Comparison of ENCODE assay signal across 8 cellular contexts in genomic region chr5:112691758-112692157, GRCh38. TPM values are rescaled to one million over a fixed set of nuclear protein-coding genes. Genes with fewer than 3 reads are reported as not detected.
DNase-seq lines count a peak whose midpoint lies in the region; ATAC-seq and TF ChIP-seq lines count a peak whose summit lies in the region.

No MANE protein-coding gene starts in this region.

- TF ChIP-seq POLR2A in spleen (IDR thresholded peaks at IDR 0.05): no peak

- no peaks in the 10 kb centered on the region for H3K9me3 ChIP-seq in spleen

- H3K9me3 Mint-ChIP-seq in activated naive CD8-positive, alpha-beta T cell treated with anti-CD3 and anti-CD28 coated beads, Interleukin-2, amount 50 U/mL, for 24 hours: peaks cover 3% of the 10 kb centered on the region
- H3K9me3 Mint-ChIP-seq in activated naive CD8-positive, alpha-beta T cell treated with anti-CD3 and anti-CD28 coated beads for 36 hours: no peaks in the 10 kb centered on the region
- no peaks in the 10 kb centered on the region for H3K9me3 Mint-ChIP-seq in chondrocyte (ENCODE audit: low read depth)

- peak; percentile 40 for ATAC-seq in activated naive CD8-positive, alpha-beta T cell treated with anti-CD3 and anti-CD28 coated beads, Interleukin-2, amount 50 U/mL, for 24 hours
- no peak for ATAC-seq in GM21737 (IDR thresholded peaks at IDR 0.05; ENCODE audit: unreplicated experiment)

- peak; percentile 10 for DNase-seq in activated naive CD8-positive, alpha-beta T cell treated with anti-CD3 and anti-CD28 coated beads, Interleukin-2, amount 50 U/mL, for 24 hours
- DNase-seq in activated naive CD8-positive, alpha-beta T cell treated with anti-CD3 and anti-CD28 coated beads for 36 hours: no peak
- DNase-seq in NAMALWA (ENCODE audit: low spot score): peak; percentile 85
- no peak for DNase-seq in chondrocyte (ENCODE audit: low spot score)
- DNase-seq in spleen: no peak
- DNase-seq in NCI-H524 (lab: John Stamatoyannopoulos, UW): no peak
- no peak for DNase-seq in GM19238 (ENCODE audit: insufficient read length, low spot score)

- intact Hi-C loops in spleen (cut with DNase I; ENCODE audit: low total_unique reads): no loop called here

- no peak overlapping the region for H3K27ac Mint-ChIP-seq in activated naive CD8-positive, alpha-beta T cell treated with anti-CD3 and anti-CD28 coated beads, Interleukin-2, amount 50 U/mL, for 24 hours
- no peak overlapping the region for H3K27ac Mint-ChIP-seq in activated naive CD8-positive, alpha-beta T cell treated with anti-CD3 and anti-CD28 coated beads for 36 hours
- H3K27ac Mint-ChIP-seq in chondrocyte (ENCODE audit: unreplicated experiment): no peak overlapping the region

- TF ChIP-seq CTCF in chondrocyte (IDR thresholded peaks at IDR 0.05): peak; percentile 42
- peak in 6 of 11 experiments; percentile 11 to 29 (median 16) for TF ChIP-seq CTCF in spleen (IDR thresholded peaks at IDR 0.05 in 8 of 11, conservative IDR thresholded peaks at IDR 0.05 in 3 of 11)

- H3K36me3 Mint-ChIP-seq in activated naive CD8-positive, alpha-beta T cell treated with anti-CD3 and anti-CD28 coated beads, Interleukin-2, amount 50 U/mL, for 24 hours (ENCODE audit: low read depth): no peaks in the 10 kb centered on the region
- no peaks in the 10 kb centered on the region for H3K36me3 Mint-ChIP-seq in activated naive CD8-positive, alpha-beta T cell treated with anti-CD3 and anti-CD28 coated beads for 36 hours
- no peaks in the 10 kb centered on the region for H3K36me3 Mint-ChIP-seq in chondrocyte (ENCODE audit: low read depth)

- H3K4me3 ChIP-seq in spleen: no peak overlapping the region

- 62 to 84% (median 71%) methylated on average over 3 of the region's 3 CpGs for WGBS in spleen, 5 donors

- H3K27me3 ChIP-seq in spleen (replicated peaks in 1 of 7): no peaks in the 10 kb centered on the region

- peaks cover 21% of the 10 kb centered on the region for H3K27me3 Mint-ChIP-seq in activated naive CD8-positive, alpha-beta T cell treated with anti-CD3 and anti-CD28 coated beads, Interleukin-2, amount 50 U/mL, for 24 hours
- H3K27me3 Mint-ChIP-seq in activated naive CD8-positive, alpha-beta T cell treated with anti-CD3 and anti-CD28 coated beads for 36 hours: peaks cover 43% of the 10 kb centered on the region
- peaks cover 2% of the 10 kb centered on the region for H3K27me3 Mint-ChIP-seq in chondrocyte (ENCODE audit: low read depth)

- H3K27ac ChIP-seq in spleen: no peak overlapping the region

- H3K36me3 ChIP-seq in spleen: no peaks in the 10 kb centered on the region

- H3K4me1 Mint-ChIP-seq in activated naive CD8-positive, alpha-beta T cell treated with anti-CD3 and anti-CD28 coated beads, Interleukin-2, amount 50 U/mL, for 24 hours: no peaks in the 10 kb centered on the region
- H3K4me1 Mint-ChIP-seq in activated naive CD8-positive, alpha-beta T cell treated with anti-CD3 and anti-CD28 coated beads for 36 hours: no peaks in the 10 kb centered on the region
- H3K4me1 Mint-ChIP-seq in chondrocyte (ENCODE audit: low read depth): peaks cover 10% of the 10 kb centered on the region

- no peaks in the 10 kb centered on the region for H3K4me1 ChIP-seq in spleen

- no peak overlapping the region for H3K4me3 Mint-ChIP-seq in activated naive CD8-positive, alpha-beta T cell treated with anti-CD3 and anti-CD28 coated beads, Interleukin-2, amount 50 U/mL, for 24 hours
- H3K4me3 Mint-ChIP-seq in activated naive CD8-positive, alpha-beta T cell treated with anti-CD3 and anti-CD28 coated beads for 36 hours: no peak overlapping the region
- no peak overlapping the region for H3K4me3 Mint-ChIP-seq in chondrocyte (ENCODE audit: unreplicated experiment)

RNA-seq across cellular contexts. Expression of gene APC, which starts 45.9 kb away (rescaled TPM):
- total RNA-seq in activated naive CD8-positive, alpha-beta T cell treated with anti-CD3 and anti-CD28 coated beads for 36 hours: 10 to 100 TPM; 19.5 to 19.8 TPM
- total RNA-seq in chondrocyte (43.9 to 48.7 TPM (median 46.8 TPM) in 3 replicates), spleen (10 to 100 TPM; 37.9 to 83.0 (median 58.5) TPM)
- polyA plus RNA-seq in spleen: 1 to 10 TPM; 2.1 to 6.2 (median 2.5) TPM

Comparison
In these comparisons a context has a peak if more than half of its experiments do, and no peak if none do; other contexts are left out.
1. DNase-seq: peak in activated naive CD8-positive, alpha-beta T cell treated with anti-CD3 and anti-CD28 coated beads, Interleukin-2, amount 50 U/mL, for 24 hours (single experiment) and NAMALWA (single experiment); none in activated naive CD8-positive, alpha-beta T cell treated with anti-CD3 and anti-CD28 coated beads for 36 hours (single experiment), chondrocyte (single experiment), spleen (single experiment), NCI-H524 (0 of 2) and GM19238 (single experiment).